10 cellular contexts compared by ENCODE assay signal in the genomic region with DNA sequence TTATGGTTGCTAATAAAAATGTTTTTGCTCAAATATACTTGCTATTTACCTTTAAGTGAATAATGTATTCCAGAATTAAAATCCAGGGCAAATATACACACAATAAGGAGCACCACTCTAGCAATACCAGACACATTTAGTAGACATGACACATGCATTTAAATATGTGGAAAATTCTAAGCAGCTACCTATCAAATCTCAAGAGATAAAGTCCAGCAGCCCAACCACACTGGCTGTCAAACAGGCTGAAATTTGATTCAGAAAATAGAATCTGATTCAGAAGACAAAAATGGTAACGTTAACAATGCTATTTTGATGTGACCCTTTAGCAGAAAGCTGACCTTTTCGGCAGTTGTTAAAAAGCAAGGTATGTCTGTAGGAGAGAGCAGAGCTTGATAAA. TPM values are rescaled to one million over a fixed set of nuclear protein-coding genes. Genes with fewer than 3 reads are reported as not detected.
DNase-seq lines count a peak whose midpoint lies in the region; ATAC-seq, FAIRE-seq and TF ChIP-seq lines count a peak whose summit lies in the region.
"Had no signal": no experiment of that assay in that cellular context is flagged by ENCODE, and none has a peak within 500 bp of the region (broad histone marks: within the 10 kb centered on the region; RNA-seq: fewer than 3 reads in every experiment).

No MANE protein-coding gene starts in this region.

- peaks cover 8% of the 10 kb centered on the region for H3K4me1 ChIP-seq in lower lobe of right lung
- H3K4me1 ChIP-seq: prostate gland had no signal

- peak; percentile 54 to 82 for ATAC-seq in lower lobe of right lung

- intact Hi-C loops in lower lobe of right lung (cut with DNase I) (no loop called here), head of caudate nucleus (cut with DNase I) (no loop called here)

- DNase-seq in ACHN = peak; percentile 81
- DNase-seq in LNCaP clone FGC (ENCODE audit: low read depth) = peak; percentile 31
- DNase-seq in bronchial epithelial cell (ENCODE audit: low read depth) = peak; percentile 42
- DNase-seq in lower lobe of right lung = no peak
- DNase-seq in NCI-H146 (lab: John Stamatoyannopoulos, UW) = no peak
- DNase-seq in head of caudate nucleus = no peak
- DNase-seq in NOMO-1 treated with dmso at 0.1 percent for 144 hours (lab: John Stamatoyannopoulos, UW; ENCODE audit: unreplicated experiment) = no peak
- DNase-seq in OCI-M1 (lab: John Stamatoyannopoulos, UW) = no peak
- DNase-seq: NCI-H2029 treated with DMSO at 0.1 percent for 48 hours had no signal

- H3K36me3 ChIP-seq in bronchial epithelial cell (ENCODE audit: control insufficient read depth, insufficient read depth, low read length) (no peaks in the 10 kb centered on the region), lower lobe of right lung (no peaks in the 10 kb centered on the region)
- H3K36me3 ChIP-seq: prostate gland had no signal

- H3K27me3 ChIP-seq in bronchial epithelial cell (ENCODE audit: control insufficient read depth, insufficient read depth, low read length) (no peaks in the 10 kb centered on the region), lower lobe of right lung (ENCODE audit: low read depth) (no peaks in the 10 kb centered on the region)

- in situ Hi-C loops in ACHN (cut with HindIII; ENCODE audit: low pct_ligation_motif_present, low pct_unique_long_range_greater_than_20kb, low sequenced_read_pairs) = no loop called here

- TF ChIP-seq CTCF in LNCaP clone FGC (IDR thresholded peaks at IDR 0.05; ENCODE audit: control insufficient read depth, extremely low read depth, insufficient read depth) (no peak), bronchial epithelial cell (IDR thresholded peaks at IDR 0.05; ENCODE audit: insufficient read depth, low read length, severe bottlenecking) (no peak), lower lobe of right lung (IDR thresholded peaks at IDR 0.05) (no peak)

- no peak overlapping the region for H3K4me3 ChIP-seq in LNCaP clone FGC (ENCODE audit: low read depth, low read length)
- no peak overlapping the region for H3K4me3 ChIP-seq in bronchial epithelial cell (ENCODE audit: low read depth, low read length)
- H3K4me3 ChIP-seq in lower lobe of right lung = no peak overlapping the region
- H3K4me3 ChIP-seq: prostate gland had no signal

- no peak for FAIRE-seq in bronchial epithelial cell (lab: Jason Lieb, UNC)

- H3K27ac ChIP-seq in lower lobe of right lung = peak overlapping the region; percentile 20
- H3K27ac ChIP-seq: prostate gland had no signal

- H3K9me3 ChIP-seq in lower lobe of right lung = no peaks in the 10 kb centered on the region
- H3K9me3 ChIP-seq: prostate gland had no signal

RNA-seq across cellular contexts. Expression of a gene that starts 42.3 kb away (rescaled TPM):
- total RNA-seq in bronchial epithelial cell (4.5 and 6.1 TPM in 2 replicates), lower lobe of right lung (41.6 TPM)

RNA-seq across cellular contexts. Expression of a gene that starts 43.9 kb away (rescaled TPM):
- total RNA-seq in bronchial epithelial cell (7.9 and 10.6 TPM in 2 replicates), lower lobe of right lung (27.9 TPM)

Comparison
In these comparisons a context has a peak if more than half of its experiments do, and no peak if none do; other contexts are left out.
1. DNase-seq: peak in ACHN (single experiment), LNCaP clone FGC (single experiment) and bronchial epithelial cell (single experiment); none in lower lobe of right lung (single experiment), NCI-H146 (single experiment), head of caudate nucleus (0 of 42), NOMO-1 treated with dmso at 0.1 percent for 144 hours (single experiment) and OCI-M1 (single experiment).